Comparison of ENCODE assay signal across 1 cellular context in the genomic region with DNA sequence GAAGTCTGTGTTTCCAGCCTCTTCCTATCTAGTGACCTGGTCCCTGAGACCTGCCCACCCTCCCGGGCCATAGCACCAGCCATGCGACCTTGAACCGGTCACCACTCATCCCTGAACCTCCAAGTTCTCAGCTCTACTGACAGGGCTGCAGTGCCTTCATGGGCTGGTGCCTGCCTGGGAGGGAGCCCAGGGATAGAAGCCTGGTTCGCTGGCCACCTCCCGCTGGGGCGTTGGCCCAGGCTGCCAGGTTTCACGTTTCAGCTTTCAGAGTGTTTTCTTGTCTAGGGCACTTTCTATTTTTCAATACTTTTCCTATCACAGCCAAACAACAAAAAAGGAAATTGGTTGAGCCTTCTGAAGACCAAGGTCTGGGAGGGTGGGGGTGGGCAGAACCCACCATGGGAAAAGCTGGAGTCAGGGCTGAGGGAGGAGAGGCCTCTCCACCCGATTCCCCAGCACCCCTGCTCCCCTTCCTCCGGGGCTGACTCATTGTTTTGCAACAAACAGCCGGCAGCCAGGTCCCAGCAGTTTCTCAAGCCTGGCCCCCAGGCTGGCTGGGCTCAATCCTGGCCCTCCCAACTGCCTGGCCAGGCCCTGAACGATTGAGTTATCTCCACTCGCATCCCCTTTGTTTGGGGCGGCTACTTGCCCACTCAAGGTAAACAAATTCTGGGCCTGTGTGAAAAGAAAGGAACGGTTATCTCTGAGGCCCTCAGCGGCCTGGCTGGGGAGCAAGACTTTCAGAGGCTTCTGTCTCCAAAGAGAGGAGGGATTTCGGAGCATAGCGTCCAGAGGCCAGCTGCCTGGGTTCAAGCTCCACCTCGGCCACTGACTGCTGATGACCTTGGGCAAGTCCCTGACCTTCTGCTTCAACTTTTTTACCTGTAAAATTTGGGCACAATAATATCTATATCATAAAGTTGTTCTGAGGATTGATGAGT.
TF ChIP-seq lines count a peak whose summit lies in the region.

No MANE protein-coding gene starts in this region.

TF ChIP-seq in K562, 482 proteins besides CTCF, POLR2A, EP300 and RAD21 (continued from another document and continues in another):
- TF ChIP-seq ZNF589 (CRISPR knock-in tag; IDR thresholded peaks at IDR 0.05; ENCODE audit: low read depth) (peak; percentile 78), MYC (IDR thresholded peaks at IDR 0.05; ENCODE audit: low read depth, low read length) (peak; percentile 50), MYC (CRISPR knock-in tag; IDR thresholded peaks at IDR 0.05; ENCODE audit: borderline replicate concordance, low read depth) (0 out of 2 replicates have a peak, but pooled peaks have one; percentile 11), COPS2 (conservative IDR thresholded peaks at IDR 0.05) (no peak), SRSF1 (IDR thresholded peaks at IDR 0.05; ENCODE audit: low read depth, low read length) (no peak), MITF (IDR thresholded peaks at IDR 0.05) (peak; percentile 16; the same call in 1 of the 2 replicates), POLR2G (IDR thresholded peaks at IDR 0.05; ENCODE audit: low read depth, low read length) (peak; percentile 76), ZFX (CRISPR knock-in tag; IDR thresholded peaks at IDR 0.05) (peak; percentile 98), CBFA2T2 (conservative IDR thresholded peaks at IDR 0.05) (peak; percentile 85), POLR2H (tag; IDR thresholded peaks at IDR 0.05; ENCODE audit: low read depth) (no peak), CREB5 (CRISPR knock-in tag; IDR thresholded peaks at IDR 0.05) (no peak), ASH1L (IDR thresholded peaks at IDR 0.05; ENCODE audit: borderline replicate concordance, low read depth, partially characterized antibody) (no peak), ZNF3 (CRISPR knock-in tag; IDR thresholded peaks at IDR 0.05) (no peak), MGA (IDR thresholded peaks at IDR 0.05) (no peak), MEIS2 (IDR thresholded peaks at IDR 0.05; ENCODE audit: partially characterized antibody) (peak; percentile 35), RBM25 (IDR thresholded peaks at IDR 0.05; ENCODE audit: low read depth, low read length, severe bottlenecking) (no peak), NFRKB (IDR thresholded peaks at IDR 0.05; ENCODE audit: low read depth) (peak; percentile 62; the same call in 1 of the 2 replicates), ZZZ3 (IDR thresholded peaks at IDR 0.05) (no peak), NCOR1 (IDR thresholded peaks at IDR 0.05) (peak; percentile 92), SMARCE1 (IDR thresholded peaks at IDR 0.05) (peak; percentile 90), GATAD2B (IDR thresholded peaks at IDR 0.05; ENCODE audit: borderline replicate concordance) (peak; percentile 96; the same call in 1 of the 2 replicates)
- TF ChIP-seq, protein P1, sequence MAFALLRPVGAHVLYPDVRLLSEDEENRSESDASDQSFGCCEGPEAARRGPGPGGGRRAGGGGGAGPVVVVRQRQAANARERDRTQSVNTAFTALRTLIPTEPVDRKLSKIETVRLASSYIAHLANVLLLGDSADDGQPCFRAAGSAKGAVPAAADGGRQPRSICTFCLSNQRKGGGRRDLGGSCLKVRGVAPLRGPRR (CRISPR knock-in tag; IDR thresholded peaks at IDR 0.05), result peak; percentile 81; the same call in 1 of the 2 replicates
- TF ChIP-seq, protein P2, sequence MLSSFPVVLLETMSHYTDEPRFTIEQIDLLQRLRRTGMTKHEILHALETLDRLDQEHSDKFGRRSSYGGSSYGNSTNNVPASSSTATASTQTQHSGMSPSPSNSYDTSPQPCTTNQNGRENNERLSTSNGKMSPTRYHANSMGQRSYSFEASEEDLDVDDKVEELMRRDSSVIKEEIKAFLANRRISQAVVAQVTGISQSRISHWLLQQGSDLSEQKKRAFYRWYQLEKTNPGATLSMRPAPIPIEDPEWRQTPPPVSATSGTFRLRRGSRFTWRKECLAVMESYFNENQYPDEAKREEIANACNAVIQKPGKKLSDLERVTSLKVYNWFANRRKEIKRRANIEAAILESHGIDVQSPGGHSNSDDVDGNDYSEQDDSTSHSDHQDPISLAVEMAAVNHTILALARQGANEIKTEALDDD (IDR thresholded peaks at IDR 0.05), result peak; percentile 76; the same call in 1 of the 2 replicates
- TF ChIP-seq, protein P3, sequence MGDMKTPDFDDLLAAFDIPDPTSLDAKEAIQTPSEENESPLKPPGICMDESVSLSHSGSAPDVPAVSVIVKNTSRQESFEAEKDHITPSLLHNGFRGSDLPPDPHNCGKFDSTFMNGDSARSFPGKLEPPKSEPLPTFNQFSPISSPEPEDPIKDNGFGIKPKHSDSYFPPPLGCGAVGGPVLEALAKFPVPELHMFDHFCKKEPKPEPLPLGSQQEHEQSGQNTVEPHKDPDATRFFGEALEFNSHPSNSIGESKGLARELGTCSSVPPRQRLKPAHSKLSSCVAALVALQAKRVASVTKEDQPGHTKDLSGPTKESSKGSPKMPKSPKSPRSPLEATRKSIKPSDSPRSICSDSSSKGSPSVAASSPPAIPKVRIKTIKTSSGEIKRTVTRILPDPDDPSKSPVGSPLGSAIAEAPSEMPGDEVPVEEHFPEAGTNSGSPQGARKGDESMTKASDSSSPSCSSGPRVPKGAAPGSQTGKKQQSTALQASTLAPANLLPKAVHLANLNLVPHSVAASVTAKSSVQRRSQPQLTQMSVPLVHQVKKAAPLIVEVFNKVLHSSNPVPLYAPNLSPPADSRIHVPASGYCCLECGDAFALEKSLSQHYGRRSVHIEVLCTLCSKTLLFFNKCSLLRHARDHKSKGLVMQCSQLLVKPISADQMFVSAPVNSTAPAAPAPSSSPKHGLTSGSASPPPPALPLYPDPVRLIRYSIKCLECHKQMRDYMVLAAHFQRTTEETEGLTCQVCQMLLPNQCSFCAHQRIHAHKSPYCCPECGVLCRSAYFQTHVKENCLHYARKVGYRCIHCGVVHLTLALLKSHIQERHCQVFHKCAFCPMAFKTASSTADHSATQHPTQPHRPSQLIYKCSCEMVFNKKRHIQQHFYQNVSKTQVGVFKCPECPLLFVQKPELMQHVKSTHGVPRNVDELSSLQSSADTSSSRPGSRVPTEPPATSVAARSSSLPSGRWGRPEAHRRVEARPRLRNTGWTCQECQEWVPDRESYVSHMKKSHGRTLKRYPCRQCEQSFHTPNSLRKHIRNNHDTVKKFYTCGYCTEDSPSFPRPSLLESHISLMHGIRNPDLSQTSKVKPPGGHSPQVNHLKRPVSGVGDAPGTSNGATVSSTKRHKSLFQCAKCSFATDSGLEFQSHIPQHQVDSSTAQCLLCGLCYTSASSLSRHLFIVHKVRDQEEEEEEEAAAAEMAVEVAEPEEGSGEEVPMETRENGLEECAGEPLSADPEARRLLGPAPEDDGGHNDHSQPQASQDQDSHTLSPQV (IDR thresholded peaks at IDR 0.05), result peak; percentile 88
- TF ChIP-seq, protein P4, sequence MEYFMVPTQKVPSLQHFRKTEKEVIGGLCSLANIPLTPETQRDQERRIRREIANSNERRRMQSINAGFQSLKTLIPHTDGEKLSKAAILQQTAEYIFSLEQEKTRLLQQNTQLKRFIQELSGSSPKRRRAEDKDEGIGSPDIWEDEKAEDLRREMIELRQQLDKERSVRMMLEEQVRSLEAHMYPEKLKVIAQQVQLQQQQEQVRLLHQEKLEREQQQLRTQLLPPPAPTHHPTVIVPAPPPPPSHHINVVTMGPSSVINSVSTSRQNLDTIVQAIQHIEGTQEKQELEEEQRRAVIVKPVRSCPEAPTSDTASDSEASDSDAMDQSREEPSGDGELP (CRISPR knock-in tag; IDR thresholded peaks at IDR 0.05; ENCODE audit: borderline replicate concordance), result peak; percentile 94
